Comparison of ENCODE assay signal across 16 cellular contexts in the genomic region with DNA sequence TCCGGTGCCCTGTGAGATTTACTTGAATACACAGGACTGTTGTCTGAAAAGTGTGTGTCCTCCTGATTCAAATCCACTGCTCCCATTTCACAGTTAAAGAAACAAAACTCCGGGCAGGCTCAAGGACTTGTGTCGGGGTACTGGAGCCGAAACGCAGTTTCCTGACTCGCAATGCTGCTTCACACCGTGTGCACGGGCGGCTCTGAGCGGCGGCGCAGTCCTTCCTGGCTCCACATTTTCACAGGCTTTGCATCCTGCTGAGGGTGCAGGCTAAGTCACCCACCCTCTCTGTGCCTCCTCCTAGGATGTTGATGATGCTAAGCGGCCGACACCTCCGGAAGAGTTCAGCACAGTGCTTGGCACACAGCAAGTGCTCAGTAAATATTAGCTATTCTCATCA.
"Had no signal": no experiment of that assay in that cellular context is flagged by ENCODE, and none has a peak within 500 bp of the region (broad histone marks: within the 10 kb centered on the region; RNA-seq: fewer than 3 reads in every experiment).

No MANE protein-coding gene starts in this region.

- FAIRE-seq: HTR-8/SVneo, RCC 7860 had no signal

- DNase-seq: KBM-7, NCI-H1092 treated with DMSO at 0.1 percent for 48 hours, NCI-H1436, NCI-H187, NCI-H2029 treated with DMSO at 0.1 percent for 48 hours, NCI-H2227 treated with DMSO at 0.1 percent for 48 hours, NCI-H526 treated with DMSO at 0.1 percent for 48 hours, NCI-H774, Right ventricle myocardium superior, RPMI8226, SK-N-SH, SW 1271, T-cell had no signal

- H3K27ac ChIP-seq: HL-60 had no signal

- H3K9me3 ChIP-seq: SK-N-SH had no signal

- ATAC-seq: T-cell had no signal

- H3K9ac ChIP-seq: SK-N-SH had no signal
